Comparison of ENCODE assay signal across 20 cellular contexts in the genomic region with DNA sequence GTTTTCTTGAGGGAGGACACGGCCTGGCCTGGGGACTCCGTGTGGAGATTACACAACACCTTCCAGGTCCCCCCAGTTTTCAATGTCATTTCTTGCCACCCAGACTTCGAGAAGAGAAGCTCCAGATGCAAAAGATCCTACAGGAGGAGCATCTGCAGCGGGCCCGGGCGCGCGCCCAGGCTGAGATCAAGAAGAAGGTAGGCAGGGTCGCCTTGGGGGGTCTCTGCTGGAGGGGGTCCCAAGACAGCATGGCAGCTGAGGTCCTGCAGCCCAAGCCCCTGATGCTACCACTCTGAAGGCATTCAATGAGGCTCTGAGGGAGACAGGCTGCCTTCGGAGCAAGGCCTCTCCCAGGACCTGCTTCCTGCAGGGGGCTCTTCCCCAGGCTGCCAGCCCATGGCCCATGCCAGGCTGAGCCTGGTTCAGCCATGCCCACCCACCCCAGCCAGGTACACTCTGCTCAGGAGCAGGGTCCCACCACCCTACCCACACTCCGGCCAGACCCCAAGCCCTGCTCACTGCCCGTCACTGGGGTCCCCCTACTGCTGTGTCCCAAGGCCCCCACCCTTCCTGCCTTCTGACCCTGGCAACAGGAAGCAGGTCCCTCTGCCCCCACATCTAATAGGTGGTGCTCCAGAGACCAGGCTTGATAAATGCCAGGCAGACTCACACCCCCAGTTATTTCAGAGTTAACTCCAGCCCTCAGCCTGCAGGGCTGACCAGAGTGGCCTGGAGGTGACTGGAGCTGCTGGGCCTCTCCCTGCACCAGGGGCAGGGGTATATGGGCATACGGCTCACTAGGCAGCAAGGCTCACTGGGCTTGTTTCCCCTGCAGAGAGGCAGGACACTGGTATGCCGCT. TPM values are rescaled to one million over a fixed set of nuclear protein-coding genes. Genes with fewer than 3 reads are reported as not detected.
A peak's percentile ranks its signal among the peaks of the same experiment; 100 is the strongest.
DNase-seq lines count a peak whose midpoint lies in the region; ATAC-seq, FAIRE-seq and TF ChIP-seq lines count a peak whose summit lies in the region.
"Had no signal": no experiment of that assay in that cellular context is flagged by ENCODE, and none has a peak within 500 bp of the region (broad histone marks: within the 10 kb centered on the region; RNA-seq: fewer than 3 reads in every experiment).

No MANE protein-coding gene starts in this region.

- H3K36me3 ChIP-seq in heart right ventricle (peaks cover 0 to 61% (median 19%) of the 10 kb centered on the region in 9 donors), HepG2 (replicated peaks in 1 of 2; ENCODE audit: control insufficient read depth in 1 of 2, insufficient read depth in 2 of 2, low read length in 2 of 2) (peaks cover 11 to 41% of the 10 kb centered on the region in 2 experiments; a peak in 4 of 5 replicates), stomach (peaks cover 39 to 79% (median 69%) of the 10 kb centered on the region in 4 donors)

- H3K9ac ChIP-seq in HepG2 (ENCODE audit: insufficient read depth, low read depth, low read length) = no peak overlapping the region

- no peak for FAIRE-seq in HepG2 (lab: Jason Lieb, UNC)
- FAIRE-seq: GM19239 had no signal

- H3K79me2 ChIP-seq in HepG2 (ENCODE audit: insufficient read depth, low read length) = no peaks in the 10 kb centered on the region

- TF ChIP-seq CTCF in heart right ventricle (IDR thresholded peaks at IDR 0.05) (no peak), HepG2 (CRISPR knock-in tag; IDR thresholded peaks at IDR 0.05) (no peak), osteocyte (IDR thresholded peaks at IDR 0.05) (no peak), stomach (IDR thresholded peaks at IDR 0.05) (no peak)

- no peak overlapping the region for H3K4me3 ChIP-seq in heart right ventricle
- no peak overlapping the region for H3K4me3 ChIP-seq in HepG2 (replicated peaks in 1 of 3; ENCODE audit: insufficient read depth in 1 of 3, low read depth in 2 of 3, low read length in 3 of 3)
- H3K4me3 ChIP-seq in stomach = no peak overlapping the region
- H3K4me3 ChIP-seq: PC-9 had no signal

- TF ChIP-seq POLR2A in HepG2 (IDR thresholded peaks at IDR 0.05; ENCODE audit: insufficient read depth in 1 of 2, low read depth in 2 of 2, low read length in 2 of 2) (no peak), stomach (IDR thresholded peaks at IDR 0.05) (no peak)

- peaks cover 0 to 16% (median 9%) of the 10 kb centered on the region in 9 donors for H3K4me1 ChIP-seq in heart right ventricle
- no peaks in the 10 kb centered on the region for H3K4me1 ChIP-seq in HepG2 (ENCODE audit: insufficient read depth, low read length)
- no peaks in the 10 kb centered on the region for H3K4me1 ChIP-seq in stomach

- H2AFZ ChIP-seq in HepG2 (ENCODE audit: low read length) = no peak overlapping the region
- H2AFZ ChIP-seq: PC-9 had no signal

- intact Hi-C loops in Right ventricle myocardium inferior (cut with DNase I) = no loop called here
- intact Hi-C loops in heart right ventricle (cut with DNase I) = no loop called here
- intact Hi-C loops in HepG2 (cut with micrococcal nuclease; ENCODE audit: unreplicated experiment) = loop anchor here (2.0 kb wide), 1 partner anchor 79 kb away; the partner anchor contains the start of gene KLF15
- intact Hi-C loops in stomach (cut with DNase I; ENCODE audit: low total_unique reads) = no loop called here

- no peak for TF ChIP-seq RAD21 in HepG2 (CRISPR knock-in tag; IDR thresholded peaks at IDR 0.05)

- H3K36me3 Mint-ChIP-seq in osteocyte (ENCODE audit: unreplicated experiment) = peaks cover 12% of the 10 kb centered on the region

- no peak for TF ChIP-seq EP300 in HepG2 (IDR thresholded peaks at IDR 0.05; ENCODE audit: low read depth in 2 of 2, low read length in 2 of 2)
- TF ChIP-seq EP300 in HepG2 (CRISPR knock-in tag; IDR thresholded peaks at IDR 0.05; ENCODE audit: borderline replicate concordance) = no peak
- TF ChIP-seq EP300 in stomach (IDR thresholded peaks at IDR 0.05) = no peak

- H3K27ac ChIP-seq in heart right ventricle = no peak overlapping the region
- H3K27ac ChIP-seq in HepG2 (ENCODE audit: extremely low read length, insufficient read depth, low read length) = no peak overlapping the region
- no peak overlapping the region for H3K27ac ChIP-seq in stomach
- H3K27ac ChIP-seq: PC-9 had no signal

- H3K9me3 ChIP-seq in heart right ventricle (peaks cover 0 to 5% (median 0%) of the 10 kb centered on the region in 11 donors), HepG2 (ENCODE audit: low read length) (no peaks in the 10 kb centered on the region), stomach (peaks cover 0 to 3% (median 0%) of the 10 kb centered on the region in 4 donors)

- no peaks in the 10 kb centered on the region for H4K20me1 ChIP-seq in HepG2 (ENCODE audit: insufficient read depth, low read length)

- peak; percentile 27 for DNase-seq in Right ventricle myocardium inferior (ENCODE audit: missing footprints)
- DNase-seq in heart right ventricle = no peak
- DNase-seq in HepG2 (ENCODE audit: low spot score) = no peak
- DNase-seq in osteocyte (ENCODE audit: extremely low spot score, unreplicated experiment) = peak; percentile 77
- peak; percentile 16 for DNase-seq in stomach
- DNase-seq in stimulated activated CD4-positive, alpha-beta T cell treated with anti-CD3 and anti-CD28 coated beads, Interleukin-15, amount 100 ng/mL, for 24 hours = no peak
- DNase-seq in central memory CD4-positive, alpha-beta T cell = no peak
- DNase-seq: ACHN, AML-193, Calu3, DMS53, HFFc6, NCI-H1048, NCI-H146, NCI-H524, PC-9 had no signal

- 95 to 96% methylated on average over 14 of the region's 14 CpGs for WGBS in heart right ventricle, 2 donors
- WGBS in HepG2 (ENCODE audit: low lambda C conversion rate) = 99% methylated on average over 12 of the region's 14 CpGs
- WGBS in stomach, 5 donors = 95 to 98% (median 97%) methylated on average over 13 to 14 of the region's 14 CpGs

- no peak overlapping the region for H3K4me2 ChIP-seq in HepG2 (ENCODE audit: low read depth, low read length)
- H3K4me2 ChIP-seq: PC-9 had no signal

- in situ Hi-C loops in HepG2 (cut with HindIII; ENCODE audit: extremely low pct_ligation_motif_present, low pct_unique_long_range_greater_than_20kb) = no loop called here

- H3K9me3 Mint-ChIP-seq in osteocyte (ENCODE audit: unreplicated experiment) = no peaks in the 10 kb centered on the region
- H3K9me3 Mint-ChIP-seq: HFFc6 had no signal

- H3K27me3 ChIP-seq in heart right ventricle (no peaks in the 10 kb centered on the region), HepG2 (ENCODE audit: control insufficient read depth in 1 of 2, insufficient read depth in 2 of 2, low read length in 2 of 2) (no peaks in the 10 kb centered on the region), stomach (no peaks in the 10 kb centered on the region)

- H3K27me3 Mint-ChIP-seq in osteocyte (ENCODE audit: unreplicated experiment) = no peaks in the 10 kb centered on the region

- ATAC-seq in Right ventricle myocardium inferior (no peak), heart right ventricle (no peak), HepG2 (no peak), HG03571 (IDR thresholded peaks at IDR 0.05; ENCODE audit: unreplicated experiment) (no peak)

- POLR2A ChIA-PET in HepG2 (lab: Yijun Ruan, JAX) = no interaction called here

- H3K4me3 Mint-ChIP-seq in osteocyte (ENCODE audit: unreplicated experiment) = no peak overlapping the region
- H3K4me3 Mint-ChIP-seq: HFFc6 had no signal

- BruUV-seq in HepG2 (replicated peaks; lab: Mats Ljungman, UMichigan) = no TSS peak

- H3K27ac Mint-ChIP-seq in osteocyte (ENCODE audit: unreplicated experiment) = no peak overlapping the region
- H3K27ac Mint-ChIP-seq: HFFc6 had no signal

- CTCF ChIA-PET in HepG2 (lab: Yijun Ruan, JAX; ENCODE audit: low intra/inter-chr PET ratio, low total read pairs) = no interaction called here

- peaks cover 3% of the 10 kb centered on the region for H3K4me1 Mint-ChIP-seq in osteocyte (ENCODE audit: unreplicated experiment)

RNA-seq across cellular contexts. Expression of gene ZXDC, which starts 40.0 kb away (rescaled TPM):
- 15.9 TPM for total RNA-seq in Right ventricle myocardium inferior
- 10 to 100 TPM; 15.2 to 25.4 (median 19.7) TPM for total RNA-seq in heart right ventricle
- polyA plus RNA-seq in heart right ventricle = 10 to 100 TPM in 1 of 2 donors, 1 to 10 TPM in 1; 6.6 to 14.3 TPM
- 14.7 and 21.2 TPM in 2 replicates for total RNA-seq in HepG2 (2016; rRNA removed; fragmentation: Illumina TruSeq; extraction: Trizol)
- 3.8 and 5.1 TPM in 2 replicates for total RNA-seq in HepG2 (2016; cell fraction: cytosol; rRNA removed; fragmentation: Illumina TruSeq; extraction: Trizol; ENCODE audit: low read depth)
- 14.1 and 20.6 TPM in 2 replicates for total RNA-seq in HepG2 (2016; cell fraction: insoluble cytoplasmic fraction; rRNA removed; fragmentation: Illumina TruSeq; extraction: Trizol)
- total RNA-seq in HepG2 (2016; cell fraction: membrane; rRNA removed; fragmentation: Illumina TruSeq; extraction: Trizol) = 8.3 and 8.6 TPM in 2 replicates
- total RNA-seq in HepG2 (2016; cell fraction: nucleus; rRNA removed; fragmentation: Illumina TruSeq; extraction: Trizol) = 34.2 and 37.1 TPM in 2 replicates
- polyA plus RNA-seq in HepG2 (2011; rRNA removed) = 17.6 and 22.1 TPM in 2 replicates
- polyA plus RNA-seq in HepG2 (2011; cell fraction: cytosol; rRNA removed) = 11.0 and 12.5 TPM in 2 replicates
- polyA plus RNA-seq in HepG2 (2011; cell fraction: nucleus; rRNA removed) = 66.1 and 66.9 TPM in 2 replicates
- 15.7 and 19.2 TPM in 2 replicates for polyA plus RNA-seq in HepG2 (2012)
- 1.2 TPM in 2 replicates for polyA plus RNA-seq in HepG2 (2016; cell fraction: cytosol; fragmentation: Illumina TruSeq; extraction: Trizol; ENCODE audit: low read depth)
- polyA plus RNA-seq in HepG2 (2016; cell fraction: insoluble cytoplasmic fraction; fragmentation: Illumina TruSeq; extraction: Trizol; ENCODE audit: low read depth) = 9.6 and 12.3 TPM in 2 replicates
- polyA plus RNA-seq in HepG2 (2016; cell fraction: membrane; fragmentation: Illumina TruSeq; extraction: Trizol; ENCODE audit: low read depth) = 2.8 TPM in 2 replicates
- polyA plus RNA-seq in HepG2 (2016; cell fraction: nucleus; fragmentation: Illumina TruSeq; extraction: Trizol; ENCODE audit: insufficient read depth, low read depth) = 46.7 and 52.0 TPM in 2 replicates
- polyA minus RNA-seq in HepG2 (2011; rRNA and poly(A)+ RNA removed; ENCODE audit: low replicate concordance) = 30.7 and 49.9 TPM in 2 replicates
- 19.2 and 20.2 TPM in 2 replicates for polyA minus RNA-seq in HepG2 (2011; cell fraction: cytosol; rRNA and poly(A)+ RNA removed)
- 69.8 and 75.6 TPM in 2 replicates for polyA minus RNA-seq in HepG2 (2011; cell fraction: nucleus; rRNA and poly(A)+ RNA removed)
- total RNA-seq in osteocyte = 30.7 and 31.8 TPM in 2 replicates
- total RNA-seq in stomach = 10 to 100 TPM; 16.9 to 73.2 (median 44.5) TPM
- polyA plus RNA-seq in stomach = 1 to 10 TPM; 6.1 to 9.8 (median 6.6) TPM

RNA-seq across cellular contexts. Expression of gene CFAP100, which starts 41.0 kb away (rescaled TPM):
- total RNA-seq in Right ventricle myocardium inferior = not detected
- not detected for total RNA-seq in heart right ventricle
- not detected for polyA plus RNA-seq in heart right ventricle
- 0.36 TPM in 1 of 2 replicates, not detected in the other for total RNA-seq in HepG2 (2016; rRNA removed; fragmentation: Illumina TruSeq; extraction: Trizol)
- not detected in 2 replicates for total RNA-seq in HepG2 (2016; cell fraction: cytosol; rRNA removed; fragmentation: Illumina TruSeq; extraction: Trizol; ENCODE audit: low read depth)
- 0.43 TPM in 1 of 2 replicates, not detected in the other for total RNA-seq in HepG2 (2016; cell fraction: insoluble cytoplasmic fraction; rRNA removed; fragmentation: Illumina TruSeq; extraction: Trizol)
- total RNA-seq in HepG2 (2016; cell fraction: membrane; rRNA removed; fragmentation: Illumina TruSeq; extraction: Trizol) = not detected in 2 replicates
- total RNA-seq in HepG2 (2016; cell fraction: nucleus; rRNA removed; fragmentation: Illumina TruSeq; extraction: Trizol) = not detected in 2 replicates
- 0.32 and 0.63 TPM in 2 replicates for polyA plus RNA-seq in HepG2 (2011; rRNA removed)
- 0.58 and 0.59 TPM in 2 replicates for polyA plus RNA-seq in HepG2 (2011; cell fraction: cytosol; rRNA removed)
- 0.42 and 0.63 TPM in 2 replicates for polyA plus RNA-seq in HepG2 (2011; cell fraction: nucleus; rRNA removed)
- polyA plus RNA-seq in HepG2 (2012) = 0.09 and 1.1 TPM in 2 replicates
- not detected in 2 replicates for polyA plus RNA-seq in HepG2 (2016; cell fraction: cytosol; fragmentation: Illumina TruSeq; extraction: Trizol; ENCODE audit: low read depth)
- 0.30 TPM in 1 of 2 replicates, not detected in the other for polyA plus RNA-seq in HepG2 (2016; cell fraction: insoluble cytoplasmic fraction; fragmentation: Illumina TruSeq; extraction: Trizol; ENCODE audit: low read depth)
- not detected in 2 replicates for polyA plus RNA-seq in HepG2 (2016; cell fraction: membrane; fragmentation: Illumina TruSeq; extraction: Trizol; ENCODE audit: low read depth)
- not detected in 2 replicates for polyA plus RNA-seq in HepG2 (2016; cell fraction: nucleus; fragmentation: Illumina TruSeq; extraction: Trizol; ENCODE audit: insufficient read depth, low read depth)
- polyA minus RNA-seq in HepG2 (2011; rRNA and poly(A)+ RNA removed; ENCODE audit: low replicate concordance) = 0.12 TPM in 1 of 2 replicates, not detected in the other
- 1.1 TPM in 1 of 2 replicates, not detected in the other for polyA minus RNA-seq in HepG2 (2011; cell fraction: cytosol; rRNA and poly(A)+ RNA removed)
- polyA minus RNA-seq in HepG2 (2011; cell fraction: nucleus; rRNA and poly(A)+ RNA removed) = not detected in 2 replicates
- not detected in 2 replicates for total RNA-seq in osteocyte
- not detected for total RNA-seq in stomach
- not detected for polyA plus RNA-seq in stomach
- total RNA-seq: Calu3, H4, HFFc6, MCF 10A, PC-9 had no signal

Comparison
In these comparisons a context has a peak if more than half of its experiments do, and no peak if none do; other contexts are left out.
1. DNase-seq: peak in Right ventricle myocardium inferior (single experiment), osteocyte (single experiment) and stomach (single experiment); none in heart right ventricle (0 of 2), HepG2 (single experiment), stimulated activated CD4-positive, alpha-beta T cell treated with anti-CD3 and anti-CD28 coated beads, Interleukin-15, amount 100 ng/mL, for 24 hours (single experiment) and central memory CD4-positive, alpha-beta T cell (single experiment).